34 cellular contexts compared by ENCODE assay signal in genomic region chr2:108031471-108031941, GRCh38. TPM values are rescaled to one million over a fixed set of nuclear protein-coding genes. Genes with fewer than 3 reads are reported as not detected.
"Had no signal": no experiment of that assay in that cellular context is flagged by ENCODE, and none has a peak within 500 bp of the region (broad histone marks: within the 10 kb centered on the region; RNA-seq: fewer than 3 reads in every experiment).

No MANE protein-coding gene starts in this region.

- H3K27ac ChIP-seq: heart right ventricle, left lung, ovary, right atrium auricular region, sigmoid colon, stomach, testis, thyroid gland, transverse colon, uterus had no signal

- ATAC-seq: left colon; left lung; mucosa of descending colon; naive thymus-derived CD4-positive, alpha-beta T cell; stimulated activated naive B cell treated with anti-CD40 and anti-IgM and Interleukin-4, amounts not matched to agents 10 μg/mL and 1 μg/mL and 100 μg/mL, for 72 hours; stimulated activated naive CD8-positive, alpha-beta T cell treated with anti-CD3 and anti-CD28 coated beads, Interleukin-15, Interleukin-2, amounts not matched to agents 100 U/mL and 50 U/mL, for 24 hours had no signal

- DNase-seq: heart right ventricle; hippocampal formation; left colon; midbrain; naive thymus-derived CD4-positive, alpha-beta T cell; ovary; sigmoid colon; small intestine; stimulated activated CD4-positive, alpha-beta T cell treated with anti-CD3 and anti-CD28 coated beads, Interleukin-1b, Interleukin-23, amount 100 ng/mL, for 48 hours; stimulated activated CD4-positive, alpha-beta T cell treated with anti-CD3 and anti-CD28 coated beads, Interleukin-2, amount 100 ng/mL, for 48 hours; stimulated activated CD4-positive, alpha-beta T cell treated with anti-CD3 and anti-CD28 coated beads, Interleukin-4, amount 100 ng/mL, for 4 hours; stimulated activated CD8-positive, alpha-beta memory T cell treated with anti-CD3 and anti-CD28 coated beads, Interleukin-4, amount 100 ng/mL, for 48 hours; stimulated activated naive B cell treated with anti-CD40 and anti-IgM and Interleukin-4, amounts not matched to agents 10 μg/mL and 1 μg/mL and 100 μg/mL, for 72 hours; stimulated activated naive CD8-positive, alpha-beta T cell treated with anti-CD3 and anti-CD28 coated beads, Interleukin-15, Interleukin-2, amounts not matched to agents 100 U/mL and 50 U/mL, for 24 hours; stomach; testis; thyroid gland; transverse colon; uterus had no signal

- H3K36me3 ChIP-seq: heart right ventricle, left lung, ovary, right atrium auricular region, sigmoid colon, stomach, thyroid gland, transverse colon, uterus had no signal

- H3K36me3 Mint-ChIP-seq: memory B cell; naive thymus-derived CD4-positive, alpha-beta T cell; natural killer cell treated with Interleukin-12 subunit alpha and Interleukin-12 subunit beta and Interleukin-15 and Interleukin-18, amount 100 ng/mL, for 72 hours; stimulated activated naive B cell treated with anti-CD40 and anti-IgM and Interleukin-4, amounts not matched to agents 10 μg/mL and 1 μg/mL and 100 μg/mL, for 72 hours had no signal

- H3K4me1 ChIP-seq: heart right ventricle, left lung, right atrium auricular region, stomach, testis, transverse colon, uterus had no signal

- H3K9me3 ChIP-seq: mucosa of descending colon, ovary, right atrium auricular region, sigmoid colon, testis, thyroid gland, transverse colon, uterus had no signal

- H3K27ac Mint-ChIP-seq: memory B cell; naive thymus-derived CD4-positive, alpha-beta T cell; natural killer cell treated with Interleukin-12 subunit alpha and Interleukin-12 subunit beta and Interleukin-15 and Interleukin-18, amount 100 ng/mL, for 72 hours; progenitor cell of endocrine pancreas; stimulated activated naive B cell treated with anti-CD40 and anti-IgM and Interleukin-4, amounts not matched to agents 10 μg/mL and 1 μg/mL and 100 μg/mL, for 72 hours had no signal

- H3K4me1 Mint-ChIP-seq: memory B cell; naive thymus-derived CD4-positive, alpha-beta T cell; stimulated activated naive B cell treated with anti-CD40 and anti-IgM and Interleukin-4, amounts not matched to agents 10 μg/mL and 1 μg/mL and 100 μg/mL, for 72 hours had no signal

- H3K4me3 Mint-ChIP-seq: memory B cell; naive thymus-derived CD4-positive, alpha-beta T cell; natural killer cell treated with Interleukin-12 subunit alpha and Interleukin-12 subunit beta and Interleukin-15 and Interleukin-18, amount 100 ng/mL, for 72 hours; stimulated activated naive B cell treated with anti-CD40 and anti-IgM and Interleukin-4, amounts not matched to agents 10 μg/mL and 1 μg/mL and 100 μg/mL, for 72 hours had no signal

- H3K4me3 ChIP-seq: heart right ventricle, left lung, mucosa of descending colon, ovary, right atrium auricular region, sigmoid colon, stomach, testis, thyroid gland, transverse colon, uterus had no signal

- H3K9me3 Mint-ChIP-seq: memory B cell had no signal

- H3K27me3 Mint-ChIP-seq: memory B cell; naive thymus-derived CD4-positive, alpha-beta T cell; natural killer cell treated with Interleukin-12 subunit alpha and Interleukin-12 subunit beta and Interleukin-15 and Interleukin-18, amount 100 ng/mL, for 72 hours; progenitor cell of endocrine pancreas; stimulated activated naive B cell treated with anti-CD40 and anti-IgM and Interleukin-4, amounts not matched to agents 10 μg/mL and 1 μg/mL and 100 μg/mL, for 72 hours had no signal

- H3K27me3 ChIP-seq: heart right ventricle, left lung, ovary, right atrium auricular region, sigmoid colon, stomach, testis, thyroid gland, transverse colon, uterus had no signal

RNA-seq across cellular contexts. Expression of gene SLC5A7, which starts 45.2 kb away (rescaled TPM):
- total RNA-seq: lower leg skin; lung microvascular endothelial cell; mesenteric fat pad; myocyte; naive thymus-derived CD4-positive, alpha-beta T cell; natural killer cell treated with Interleukin-12 subunit alpha and Interleukin-12 subunit beta and Interleukin-15 and Interleukin-18, amount 100 ng/mL, for 72 hours; omental fat pad; pulmonary artery endothelial cell; renal cortical epithelial cell; right atrium auricular region had no signal
- polyA plus RNA-seq: keratinocyte; naive thymus-derived CD4-positive, alpha-beta T cell; neural cell had no signal
